ENCODE assay signal across 1 cellular context in the genomic region with DNA sequence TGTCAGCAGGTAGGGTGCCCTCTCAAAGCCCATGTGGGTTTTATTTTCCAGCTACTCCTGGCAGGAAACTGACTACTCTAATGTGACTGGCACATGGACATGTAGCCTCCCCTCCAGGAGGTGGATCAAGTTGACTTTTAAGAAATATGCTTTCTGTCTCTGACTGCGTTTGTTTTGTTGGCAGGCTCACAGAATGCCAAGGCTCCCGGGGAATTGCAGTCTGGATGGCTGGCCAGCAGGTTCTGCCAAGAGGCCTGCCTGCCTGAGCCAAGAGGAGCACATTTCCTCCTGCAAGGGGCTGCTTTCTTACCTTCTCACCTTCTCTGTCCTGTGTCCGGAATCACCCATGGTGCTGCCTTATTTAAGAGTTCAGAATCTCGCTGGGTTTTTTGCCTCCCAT.
TF ChIP-seq lines count a peak whose summit lies in the region.

No MANE protein-coding gene starts in this region.

TF ChIP-seq in GM23338, 12 proteins besides CTCF, POLR2A, EP300 and RAD21 (continued from another document):
- TF ChIP-seq, protein P1, sequence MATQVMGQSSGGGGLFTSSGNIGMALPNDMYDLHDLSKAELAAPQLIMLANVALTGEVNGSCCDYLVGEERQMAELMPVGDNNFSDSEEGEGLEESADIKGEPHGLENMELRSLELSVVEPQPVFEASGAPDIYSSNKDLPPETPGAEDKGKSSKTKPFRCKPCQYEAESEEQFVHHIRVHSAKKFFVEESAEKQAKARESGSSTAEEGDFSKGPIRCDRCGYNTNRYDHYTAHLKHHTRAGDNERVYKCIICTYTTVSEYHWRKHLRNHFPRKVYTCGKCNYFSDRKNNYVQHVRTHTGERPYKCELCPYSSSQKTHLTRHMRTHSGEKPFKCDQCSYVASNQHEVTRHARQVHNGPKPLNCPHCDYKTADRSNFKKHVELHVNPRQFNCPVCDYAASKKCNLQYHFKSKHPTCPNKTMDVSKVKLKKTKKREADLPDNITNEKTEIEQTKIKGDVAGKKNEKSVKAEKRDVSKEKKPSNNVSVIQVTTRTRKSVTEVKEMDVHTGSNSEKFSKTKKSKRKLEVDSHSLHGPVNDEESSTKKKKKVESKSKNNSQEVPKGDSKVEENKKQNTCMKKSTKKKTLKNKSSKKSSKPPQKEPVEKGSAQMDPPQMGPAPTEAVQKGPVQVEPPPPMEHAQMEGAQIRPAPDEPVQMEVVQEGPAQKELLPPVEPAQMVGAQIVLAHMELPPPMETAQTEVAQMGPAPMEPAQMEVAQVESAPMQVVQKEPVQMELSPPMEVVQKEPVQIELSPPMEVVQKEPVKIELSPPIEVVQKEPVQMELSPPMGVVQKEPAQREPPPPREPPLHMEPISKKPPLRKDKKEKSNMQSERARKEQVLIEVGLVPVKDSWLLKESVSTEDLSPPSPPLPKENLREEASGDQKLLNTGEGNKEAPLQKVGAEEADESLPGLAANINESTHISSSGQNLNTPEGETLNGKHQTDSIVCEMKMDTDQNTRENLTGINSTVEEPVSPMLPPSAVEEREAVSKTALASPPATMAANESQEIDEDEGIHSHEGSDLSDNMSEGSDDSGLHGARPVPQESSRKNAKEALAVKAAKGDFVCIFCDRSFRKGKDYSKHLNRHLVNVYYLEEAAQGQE (IDR thresholded peaks at IDR 0.05; ENCODE audit: unreplicated experiment), result no peak
TF ChIP-seq in GM23338: peak in this region for 0.
